In the genomic region with DNA sequence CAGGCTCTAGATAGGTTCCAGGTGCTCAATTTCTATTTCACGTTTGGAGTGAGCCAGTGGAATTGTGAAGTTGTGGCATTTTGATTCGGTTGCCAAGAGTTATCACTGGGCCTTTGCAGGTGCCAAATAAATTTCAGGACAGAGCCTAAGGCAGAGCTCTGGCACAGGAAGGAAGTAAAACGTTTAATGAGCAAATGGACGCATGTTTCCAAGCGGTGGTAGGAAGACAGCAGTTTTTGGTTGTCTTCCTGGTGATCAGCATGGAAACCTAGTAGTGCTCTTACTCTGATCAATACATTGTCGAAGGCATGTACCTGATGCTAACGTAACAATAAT, we compare ENCODE assay signal across 8 cellular contexts. TPM values are rescaled to one million over a fixed set of nuclear protein-coding genes. Genes with fewer than 3 reads are reported as not detected.
A peak's percentile ranks its signal among the peaks of the same experiment; 100 is the strongest.
DNase-seq lines count a peak whose midpoint lies in the region; ATAC-seq, FAIRE-seq and TF ChIP-seq lines count a peak whose summit lies in the region.

No MANE protein-coding gene starts in this region.

- intact Hi-C loops in naive thymus-derived CD4-positive, alpha-beta T cell (cut with micrococcal nuclease): loop anchor here (1.0 to 5.0 kb wide), 9 partner anchors 10 to 245 kb away; a partner anchor contains a TSS

- peaks cover 0 to 2% (median 0%) of the 10 kb centered on the region in 5 donors for H3K27me3 Mint-ChIP-seq in naive thymus-derived CD4-positive, alpha-beta T cell

- H3K27ac ChIP-seq in Karpas-422 (ENCODE audit: low read length) (no peak overlapping the region), ectodermal cell (ENCODE audit: insufficient read depth, low read depth, low read length, poor library complexity, severe bottlenecking) (no peak overlapping the region)
- peak overlapping the region; percentile 97 for H3K27ac ChIP-seq in naive thymus-derived CD4-positive, alpha-beta T cell (ENCODE audit: low read depth, low read length)

- no peak for ATAC-seq in naive thymus-derived CD4-positive, alpha-beta T cell
- ATAC-seq in GM21723 (IDR thresholded peaks at IDR 0.05; ENCODE audit: unreplicated experiment): no peak

- H3K36me3 ChIP-seq in BJ (ENCODE audit: control insufficient read depth, insufficient read depth, low read length) (no peaks in the 10 kb centered on the region), Karpas-422 (ENCODE audit: insufficient read depth, low read length) (no peaks in the 10 kb centered on the region), ectodermal cell (ENCODE audit: control insufficient read depth, insufficient read depth, low read length) (no peaks in the 10 kb centered on the region)
- H3K36me3 ChIP-seq in naive thymus-derived CD4-positive, alpha-beta T cell (ENCODE audit: control insufficient read depth in 2 of 3, insufficient read depth in 3 of 3, low read length in 3 of 3): no peaks in the 10 kb centered on the region

- H3K27me3 ChIP-seq in BJ (ENCODE audit: control insufficient read depth, insufficient read depth, low read length) (no peaks in the 10 kb centered on the region), Karpas-422 (ENCODE audit: low read length) (no peaks in the 10 kb centered on the region; the same call in 1 of the 2 replicates), ectodermal cell (ENCODE audit: control insufficient read depth, insufficient read depth, low read length, poor library complexity, severe bottlenecking) (peaks cover 5% of the 10 kb centered on the region)
- no peaks in the 10 kb centered on the region for H3K27me3 ChIP-seq in naive thymus-derived CD4-positive, alpha-beta T cell (ENCODE audit: control insufficient read depth in 2 of 2, insufficient read depth in 2 of 2, low read length in 2 of 2)

- FAIRE-seq in D721Med (lab: Jason Lieb, UNC): no peak

- H3K4me3 ChIP-seq in BJ (ENCODE audit: low read depth, low read length) (peak overlapping the region; percentile 42), Karpas-422 (ENCODE audit: low read length) (peak overlapping the region; percentile 54), ectodermal cell (ENCODE audit: insufficient read depth, low read depth, low read length) (peak overlapping the region; percentile 31)
- H3K4me3 ChIP-seq in naive thymus-derived CD4-positive, alpha-beta T cell (ENCODE audit: low read length): peak overlapping the region; percentile 74

- no peaks in the 10 kb centered on the region for H4K20me1 ChIP-seq in Karpas-422 (ENCODE audit: insufficient read depth, low read depth, low read length)

- peaks cover 45 to 87% (median 74%) of the 10 kb centered on the region in 7 donors for H3K4me1 Mint-ChIP-seq in naive thymus-derived CD4-positive, alpha-beta T cell

- H3K9me2 ChIP-seq in Karpas-422 (replicated peaks; ENCODE audit: insufficient read depth, low read length): no peaks in the 10 kb centered on the region

- peaks cover 0 to 42% (median 17%) of the 10 kb centered on the region in 5 donors for H3K36me3 Mint-ChIP-seq in naive thymus-derived CD4-positive, alpha-beta T cell

- H3K4me2 ChIP-seq in Karpas-422 (ENCODE audit: low read depth, low read length, poor library complexity, severe bottlenecking): peak overlapping the region; percentile 75

- H2AFZ ChIP-seq in Karpas-422 (ENCODE audit: low read length): peak overlapping the region; percentile 36

- DNase-seq in BJ (ENCODE audit: low read depth): no peak
- DNase-seq in Karpas-422: no peak
- DNase-seq in naive thymus-derived CD4-positive, alpha-beta T cell: no peak
- DNase-seq in NCI-H2227 (lab: John Stamatoyannopoulos, UW; ENCODE audit: unreplicated experiment): no peak
- no peak for DNase-seq in D721Med (ENCODE audit: insufficient read length, low spot score)
- no peak for DNase-seq in ecto neural progenitor cell (ENCODE audit: low spot score)

- CTCF ChIA-PET in BJ (lab: Yijun Ruan, JAX): interaction anchor here (1.2 kb wide), 1 partner anchor 9 kb away, joined by 3 read pairs; no protein-coding TSS in a partner anchor
- CTCF ChIA-PET in naive thymus-derived CD4-positive, alpha-beta T cell (lab: Charles Lee): interaction anchor here (0.5 to 17.6 kb wide), 7 partner anchors 11 to 349 kb away, joined by 3 to 354 read pairs (median 4); no protein-coding TSS in a partner anchor

- peak overlapping the region; percentile 93 to 99 (median 98) for H3K27ac Mint-ChIP-seq in naive thymus-derived CD4-positive, alpha-beta T cell

- H3K9me3 Mint-ChIP-seq in naive thymus-derived CD4-positive, alpha-beta T cell: peaks cover 0 to 6% (median 0%) of the 10 kb centered on the region in 11 donors

- WGBS in ectodermal cell, 2 experiments: 68 to 72% methylated on average over 5 to 6 of the region's 7 CpGs

- POLR2A ChIA-PET in BJ (lab: Charles Lee): no interaction called here
- POLR2A ChIA-PET in naive thymus-derived CD4-positive, alpha-beta T cell (lab: Charles Lee): interaction anchor here (0.9 to 9.9 kb wide), 8 partner anchors 11 to 130 kb away, joined by 3 to 158 read pairs (median 8); no protein-coding TSS in a partner anchor

- H3K79me2 ChIP-seq in Karpas-422 (ENCODE audit: low read length): no peaks in the 10 kb centered on the region

- TF ChIP-seq CTCF in BJ (IDR thresholded peaks at IDR 0.05; ENCODE audit: insufficient read depth, low read depth, low read length) (no peak), D721Med (IDR thresholded peaks at IDR 0.05; ENCODE audit: insufficient read depth, missing control alignments) (no peak)

- H3K9me3 ChIP-seq in Karpas-422 (ENCODE audit: low read length): no peaks in the 10 kb centered on the region
- no peaks in the 10 kb centered on the region for H3K9me3 ChIP-seq in ectodermal cell (ENCODE audit: control insufficient read depth, low read length)
- H3K9me3 ChIP-seq in naive thymus-derived CD4-positive, alpha-beta T cell (ENCODE audit: control insufficient read depth in 2 of 3, low read length in 3 of 3): no peaks in the 10 kb centered on the region

- H3K4me1 ChIP-seq in Karpas-422 (ENCODE audit: low read length) (peaks cover 16% of the 10 kb centered on the region), ectodermal cell (ENCODE audit: control insufficient read depth, insufficient read depth, low read length) (no peaks in the 10 kb centered on the region)
- peaks cover 42 to 54% of the 10 kb centered on the region in 2 donors for H3K4me1 ChIP-seq in naive thymus-derived CD4-positive, alpha-beta T cell (ENCODE audit: control insufficient read depth in 2 of 2, insufficient read depth in 2 of 2, low read length in 2 of 2)

- peak overlapping the region; percentile 85 to 98 (median 96) for H3K4me3 Mint-ChIP-seq in naive thymus-derived CD4-positive, alpha-beta T cell

- H3K9ac ChIP-seq in Karpas-422 (ENCODE audit: low read length): peak overlapping the region; percentile 42

RNA-seq across cellular contexts. Expression of a gene that starts 0.5 kb away (rescaled TPM):
- polyA plus RNA-seq in BJ (2011; rRNA removed): 0.48 and 0.97 TPM in 2 replicates
- 0.19 and 0.36 TPM in 2 replicates for polyA minus RNA-seq in BJ (2011; rRNA and poly(A)+ RNA removed)
- total RNA-seq in Karpas-422 (2014; rRNA removed; shearing (Covaris generic); ENCODE audit: low replicate concordance): 0.47 and 0.52 TPM in 2 replicates
- 0.39 TPM for polyA plus RNA-seq in ectodermal cell (2013, experiment 1 of 4)
- 0.43 TPM for polyA plus RNA-seq in ectodermal cell (2013, experiment 2 of 4)
- polyA plus RNA-seq in ectodermal cell (2013, experiment 3 of 4): 0.11 TPM
- 0.28 TPM for polyA plus RNA-seq in ectodermal cell (2013, experiment 4 of 4)
- 100 to 1,000 TPM in 3 of 5 experiments, 10 to 100 TPM in 2; 62.3 to 160 (median 128) TPM for total RNA-seq in naive thymus-derived CD4-positive, alpha-beta T cell
- polyA plus RNA-seq in naive thymus-derived CD4-positive, alpha-beta T cell: 10 to 100 TPM; 18.8 to 47.7 TPM

RNA-seq across cellular contexts. Expression of a gene that starts 29.3 kb away (rescaled TPM):
- 34.5 and 64.1 TPM in 2 replicates for polyA plus RNA-seq in BJ (2011; rRNA removed)
- 35.3 and 41.8 TPM in 2 replicates for polyA minus RNA-seq in BJ (2011; rRNA and poly(A)+ RNA removed)
- 66.5 and 107 TPM in 2 replicates for total RNA-seq in Karpas-422 (2014; rRNA removed; shearing (Covaris generic); ENCODE audit: low replicate concordance)
- 43.5 TPM for polyA plus RNA-seq in ectodermal cell (2013, experiment 1 of 4)
- 45.1 TPM for polyA plus RNA-seq in ectodermal cell (2013, experiment 2 of 4)
- 38.2 TPM for polyA plus RNA-seq in ectodermal cell (2013, experiment 3 of 4)
- polyA plus RNA-seq in ectodermal cell (2013, experiment 4 of 4): 48.6 TPM
- 100 to 1,000 TPM in 1 of 5 experiments, 10 to 100 TPM in 4; 37.5 to 103 (median 72.0) TPM for total RNA-seq in naive thymus-derived CD4-positive, alpha-beta T cell
- 10 to 100 TPM; 35.2 to 42.8 TPM for polyA plus RNA-seq in naive thymus-derived CD4-positive, alpha-beta T cell

Comparison
In these comparisons a context has a peak if more than half of its experiments do, and no peak if none do; other contexts are left out.
1. RNA of a gene that starts 0.5 kb away (total RNA-seq): 62.3 to 160 TPM in naive thymus-derived CD4-positive, alpha-beta T cell; 0.47 to 0.52 TPM in Karpas-422; every median in the first group is over 10 times any median in the second.
2. Peak in every context shown above with its lines, with median percentiles within 50 percentile points of each other: H3K4me3 ChIP-seq.